14 cellular contexts compared by ENCODE assay signal in genomic region chr11:106286881-106287504, GRCh38.
DNase-seq lines count a peak whose midpoint lies in the region; TF ChIP-seq lines count a peak whose summit lies in the region.
"Had no signal": no experiment of that assay in that cellular context is flagged by ENCODE, and none has a peak within 500 bp of the region (broad histone marks: within the 10 kb centered on the region; RNA-seq: fewer than 3 reads in every experiment).

No MANE protein-coding gene starts in this region.

- no peaks in the 10 kb centered on the region for H3K9me2 ChIP-seq in hepatocyte (replicated peaks; ENCODE audit: insufficient read depth)

- no peak overlapping the region for H2AFZ ChIP-seq in hepatocyte

- H3K27me3 ChIP-seq in WERI-Rb-1 (ENCODE audit: insufficient read depth, low read depth, severe bottlenecking), result no peaks in the 10 kb centered on the region
- H3K27me3 ChIP-seq in hepatocyte, result no peaks in the 10 kb centered on the region
- H3K27me3 ChIP-seq: BLaER1 had no signal

- H3K79me2 ChIP-seq in hepatocyte, result no peaks in the 10 kb centered on the region

- H3K9me3 ChIP-seq in WERI-Rb-1 (ENCODE audit: severe bottlenecking) (no peaks in the 10 kb centered on the region), hepatocyte (ENCODE audit: low read depth) (no peaks in the 10 kb centered on the region)
- H3K9me3 ChIP-seq: BLaER1 had no signal

- H4K20me1 ChIP-seq in hepatocyte (ENCODE audit: insufficient read depth, poor library complexity, severe bottlenecking), result no peaks in the 10 kb centered on the region
- H4K20me1 ChIP-seq: BLaER1 had no signal

- DNase-seq in NCI-H2171 treated with DMSO at 0.1 percent for 48 hours (lab: John Stamatoyannopoulos, UW), result peak; percentile 57
- no peak for DNase-seq in NCI-H2171 (lab: John Stamatoyannopoulos, UW)
- DNase-seq in WERI-Rb-1, result peak; percentile 86
- peak; percentile 7 for DNase-seq in left kidney (ENCODE audit: low read depth, low spot score)
- DNase-seq in skeletal muscle cell (ENCODE audit: low read depth), result peak; percentile 25
- no peak for DNase-seq in NCI-H2227 treated with DMSO at 0.1 percent for 48 hours (lab: John Stamatoyannopoulos, UW)
- DNase-seq in hepatocyte (ENCODE audit: low spot score), result no peak
- DNase-seq in NCI-H1436 (lab: John Stamatoyannopoulos, UW), result no peak
- DNase-seq: CD8-positive, alpha-beta memory T cell; EL; NCI-H146; NCI-H446 treated with DMSO at 0.1 percent for 48 hours had no signal

- TF ChIP-seq CTCF in WERI-Rb-1 (IDR thresholded peaks at IDR 0.05; ENCODE audit: low read depth, low read length) (no peak), hepatocyte (IDR thresholded peaks at IDR 0.05; ENCODE audit: poor library complexity) (no peak)

- H3K27ac ChIP-seq in WERI-Rb-1 (peak overlapping the region; percentile 56), hepatocyte (no peak overlapping the region)
- H3K27ac ChIP-seq: 22Rv1, BLaER1 had no signal

- no peak overlapping the region for H3K4me2 ChIP-seq in hepatocyte
- H3K4me2 ChIP-seq: BLaER1 had no signal

- H3K36me3 ChIP-seq in WERI-Rb-1 (no peaks in the 10 kb centered on the region), hepatocyte (replicated peaks; ENCODE audit: insufficient read depth, low read depth) (no peaks in the 10 kb centered on the region)
- H3K36me3 ChIP-seq: BLaER1 had no signal

- no peaks in the 10 kb centered on the region for H3K4me1 ChIP-seq in hepatocyte (ENCODE audit: insufficient read depth)
- H3K4me1 ChIP-seq: BLaER1 had no signal

- H3K4me3 ChIP-seq in WERI-Rb-1 (ENCODE audit: low read depth, low read length) (no peak overlapping the region), skeletal muscle cell (ENCODE audit: low read depth, low read length) (no peak overlapping the region), hepatocyte (no peak overlapping the region)
- H3K4me3 ChIP-seq: BLaER1 had no signal

- WGBS in hepatocyte (ENCODE audit: low lambda C conversion rate, missing lambda C conversion rate), result 60% methylated on average over 3 of the region's 3 CpGs

Comparison
In these comparisons a context has a peak if more than half of its experiments do, and no peak if none do; other contexts are left out.
1. DNase-seq: peak in NCI-H2171 treated with DMSO at 0.1 percent for 48 hours (single experiment), WERI-Rb-1 (single experiment), left kidney (single experiment) and skeletal muscle cell (single experiment); none in NCI-H2171 (single experiment), NCI-H2227 treated with DMSO at 0.1 percent for 48 hours (single experiment), hepatocyte (single experiment) and NCI-H1436 (single experiment).